In genomic region chr18:58559427-58560186, GRCh38 we compare ENCODE assay signal across 31 cellular contexts.
A peak's percentile ranks its signal among the peaks of the same experiment; 100 is the strongest.
DNase-seq lines count a peak whose midpoint lies in the region; ATAC-seq and TF ChIP-seq lines count a peak whose summit lies in the region.
"Had no signal": no experiment of that assay in that cellular context is flagged by ENCODE, and none has a peak within 500 bp of the region (broad histone marks: within the 10 kb centered on the region; RNA-seq: fewer than 3 reads in every experiment).

No MANE protein-coding gene starts in this region.

- H3K4me1 ChIP-seq in uterus = no peaks in the 10 kb centered on the region
- H3K4me1 ChIP-seq: ascending aorta, left lung had no signal

- H3K4me1 Mint-ChIP-seq in activated naive CD8-positive, alpha-beta T cell treated with anti-CD3 and anti-CD28 coated beads, Interleukin-2, amount 50 U/mL, for 24 hours = peaks cover 49% of the 10 kb centered on the region
- peaks cover 18% of the 10 kb centered on the region for H3K4me1 Mint-ChIP-seq in activated naive CD8-positive, alpha-beta T cell treated with anti-CD3 and anti-CD28 coated beads for 36 hours
- peaks cover 81% of the 10 kb centered on the region for H3K4me1 Mint-ChIP-seq in stimulated activated memory B cell treated with anti-CD40 and anti-IgM and Interleukin-4, amounts not matched to agents 10 μg/mL and 1 μg/mL and 100 μg/mL, for 72 hours

- H3K4me3 ChIP-seq in uterus = no peak overlapping the region
- no peak overlapping the region for H3K4me3 ChIP-seq in dorsolateral prefrontal cortex
- H3K4me3 ChIP-seq: ascending aorta, heart right ventricle, left lung, stomach had no signal

- peak overlapping the region; percentile 40 for H3K27ac Mint-ChIP-seq in activated naive CD8-positive, alpha-beta T cell treated with anti-CD3 and anti-CD28 coated beads, Interleukin-2, amount 50 U/mL, for 24 hours
- no peak overlapping the region for H3K27ac Mint-ChIP-seq in activated naive CD8-positive, alpha-beta T cell treated with anti-CD3 and anti-CD28 coated beads for 36 hours
- peak overlapping the region; percentile 64 for H3K27ac Mint-ChIP-seq in stimulated activated memory B cell treated with anti-CD40 and anti-IgM and Interleukin-4, amounts not matched to agents 10 μg/mL and 1 μg/mL and 100 μg/mL, for 72 hours
- H3K27ac Mint-ChIP-seq: activated B cell treated with CpG ODN at 0.5 μM for 24 hours, mesothelial cell of epicardium, natural killer cell had no signal

- no peak for DNase-seq in activated naive CD8-positive, alpha-beta T cell treated with anti-CD3 and anti-CD28 coated beads, Interleukin-2, amount 50 U/mL, for 24 hours
- DNase-seq in activated naive CD8-positive, alpha-beta T cell treated with anti-CD3 and anti-CD28 coated beads for 36 hours = no peak
- DNase-seq in RPMI7951 (ENCODE audit: low read depth) (peak; percentile 42), iris pigment epithelial cell (ENCODE audit: low read depth) (peak; percentile 27), uterus (no peak), dorsolateral prefrontal cortex (no peak)
- no peak for DNase-seq in activated CD4-positive, alpha-beta T cell treated with anti-CD3 and anti-CD28 coated beads for 4 hours
- DNase-seq: activated B cell treated with CpG ODN at 0.5 μM for 24 hours; activated CD4-positive, alpha-beta T cell treated with anti-CD3 and anti-CD28 coated beads, Interleukin-2, amount 50 U/mL, for 48 hours; activated CD8-positive, alpha-beta memory T cell treated with anti-CD3 and anti-CD28 coated beads, Interleukin-2, amount 50 U/mL, for 4 hours; activated naive CD4-positive, alpha-beta T cell treated with anti-CD3 and anti-CD28 coated beads, Interleukin-2, amount 50 U/mL, for 16 hours; DMS79; effector CD4-positive, alpha-beta T cell; H7; heart right ventricle; left lung; natural killer cell; NCI-H1417 treated with DMSO at 0.1 percent for 48 hours; NCI-H446 treated with DMSO at 0.1 percent for 48 hours; NK-92 treated with Interleukin-12 subunit alpha and Interleukin-12 subunit beta, amount 100 ng/mL, for 24 hours; retina; SIG-M5; stimulated activated CD4-positive, alpha-beta T cell treated with anti-CD3 and anti-CD28 coated beads, Interleukin-15, amount 100 ng/mL, for 24 hours; stomach; trophoblast cell had no signal

- no peak overlapping the region for H3K4me3 Mint-ChIP-seq in activated naive CD8-positive, alpha-beta T cell treated with anti-CD3 and anti-CD28 coated beads, Interleukin-2, amount 50 U/mL, for 24 hours
- no peak overlapping the region for H3K4me3 Mint-ChIP-seq in activated naive CD8-positive, alpha-beta T cell treated with anti-CD3 and anti-CD28 coated beads for 36 hours
- H3K4me3 Mint-ChIP-seq in stimulated activated memory B cell treated with anti-CD40 and anti-IgM and Interleukin-4, amounts not matched to agents 10 μg/mL and 1 μg/mL and 100 μg/mL, for 72 hours = no peak overlapping the region
- H3K4me3 Mint-ChIP-seq: mesothelial cell of epicardium, natural killer cell had no signal

- no peaks in the 10 kb centered on the region for H3K27me3 Mint-ChIP-seq in activated naive CD8-positive, alpha-beta T cell treated with anti-CD3 and anti-CD28 coated beads, Interleukin-2, amount 50 U/mL, for 24 hours
- H3K27me3 Mint-ChIP-seq in activated naive CD8-positive, alpha-beta T cell treated with anti-CD3 and anti-CD28 coated beads for 36 hours = no peaks in the 10 kb centered on the region
- no peaks in the 10 kb centered on the region for H3K27me3 Mint-ChIP-seq in stimulated activated memory B cell treated with anti-CD40 and anti-IgM and Interleukin-4, amounts not matched to agents 10 μg/mL and 1 μg/mL and 100 μg/mL, for 72 hours
- H3K27me3 Mint-ChIP-seq: activated B cell treated with CpG ODN at 0.5 μM for 24 hours had no signal

- no peaks in the 10 kb centered on the region for H3K36me3 ChIP-seq in uterus
- H3K36me3 ChIP-seq: ascending aorta, heart right ventricle, left lung, stomach had no signal

- peaks cover 9% of the 10 kb centered on the region for H3K9me3 Mint-ChIP-seq in activated naive CD8-positive, alpha-beta T cell treated with anti-CD3 and anti-CD28 coated beads, Interleukin-2, amount 50 U/mL, for 24 hours
- peaks cover 8% of the 10 kb centered on the region for H3K9me3 Mint-ChIP-seq in activated naive CD8-positive, alpha-beta T cell treated with anti-CD3 and anti-CD28 coated beads for 36 hours
- peaks cover 6% of the 10 kb centered on the region for H3K9me3 Mint-ChIP-seq in stimulated activated memory B cell treated with anti-CD40 and anti-IgM and Interleukin-4, amounts not matched to agents 10 μg/mL and 1 μg/mL and 100 μg/mL, for 72 hours
- H3K9me3 Mint-ChIP-seq: natural killer cell had no signal

- TF ChIP-seq CTCF in uterus (IDR thresholded peaks at IDR 0.05) (no peak), dorsolateral prefrontal cortex (IDR thresholded peaks at IDR 0.05 in 54 of 56, conservative IDR thresholded peaks at IDR 0.05 in 2 of 56; ENCODE audit: low read depth in 1 of 56, partially characterized antibody in 56 of 56) (no peak)

- intact Hi-C loops in uterus (cut with DNase I; ENCODE audit: low total_unique reads) (no loop called here), dorsolateral prefrontal cortex (cut with DNase I) (no loop called here)

- peak; percentile 23 for ATAC-seq in activated naive CD8-positive, alpha-beta T cell treated with anti-CD3 and anti-CD28 coated beads, Interleukin-2, amount 50 U/mL, for 24 hours
- no peak for ATAC-seq in stimulated activated memory B cell treated with anti-CD40 and anti-IgM and Interleukin-4, amounts not matched to agents 10 μg/mL and 1 μg/mL and 100 μg/mL, for 72 hours
- ATAC-seq: heart right ventricle, left lung, natural killer cell had no signal

- no peak for TF ChIP-seq POLR2A in uterus (IDR thresholded peaks at IDR 0.05)

- no peaks in the 10 kb centered on the region for H3K9me3 ChIP-seq in uterus
- H3K9me3 ChIP-seq: ascending aorta, heart right ventricle, left lung, stomach had no signal

- H3K27me3 ChIP-seq in uterus (no peaks in the 10 kb centered on the region), dorsolateral prefrontal cortex (no peaks in the 10 kb centered on the region)
- H3K27me3 ChIP-seq: ascending aorta, heart right ventricle, left lung, stomach had no signal

- peaks cover 8% of the 10 kb centered on the region for H3K36me3 Mint-ChIP-seq in activated naive CD8-positive, alpha-beta T cell treated with anti-CD3 and anti-CD28 coated beads, Interleukin-2, amount 50 U/mL, for 24 hours (ENCODE audit: low read depth)
- peaks cover 2% of the 10 kb centered on the region for H3K36me3 Mint-ChIP-seq in activated naive CD8-positive, alpha-beta T cell treated with anti-CD3 and anti-CD28 coated beads for 36 hours
- H3K36me3 Mint-ChIP-seq in stimulated activated memory B cell treated with anti-CD40 and anti-IgM and Interleukin-4, amounts not matched to agents 10 μg/mL and 1 μg/mL and 100 μg/mL, for 72 hours = no peaks in the 10 kb centered on the region

- no peak overlapping the region for H3K27ac ChIP-seq in uterus
- no peak overlapping the region for H3K27ac ChIP-seq in dorsolateral prefrontal cortex
- H3K27ac ChIP-seq: 22Rv1, ascending aorta, epithelial cell of prostate, HL-60, left lung, stomach had no signal

Comparison
In these comparisons a context has a peak if more than half of its experiments do, and no peak if none do; other contexts are left out.
1. DNase-seq: peak in RPMI7951 (single experiment) and iris pigment epithelial cell (single experiment); none in activated naive CD8-positive, alpha-beta T cell treated with anti-CD3 and anti-CD28 coated beads, Interleukin-2, amount 50 U/mL, for 24 hours (single experiment), activated naive CD8-positive, alpha-beta T cell treated with anti-CD3 and anti-CD28 coated beads for 36 hours (single experiment), uterus (0 of 2), dorsolateral prefrontal cortex (0 of 10) and activated CD4-positive, alpha-beta T cell treated with anti-CD3 and anti-CD28 coated beads for 4 hours (0 of 2).